Comparison of ENCODE assay signal across 8 cellular contexts in the genomic region with DNA sequence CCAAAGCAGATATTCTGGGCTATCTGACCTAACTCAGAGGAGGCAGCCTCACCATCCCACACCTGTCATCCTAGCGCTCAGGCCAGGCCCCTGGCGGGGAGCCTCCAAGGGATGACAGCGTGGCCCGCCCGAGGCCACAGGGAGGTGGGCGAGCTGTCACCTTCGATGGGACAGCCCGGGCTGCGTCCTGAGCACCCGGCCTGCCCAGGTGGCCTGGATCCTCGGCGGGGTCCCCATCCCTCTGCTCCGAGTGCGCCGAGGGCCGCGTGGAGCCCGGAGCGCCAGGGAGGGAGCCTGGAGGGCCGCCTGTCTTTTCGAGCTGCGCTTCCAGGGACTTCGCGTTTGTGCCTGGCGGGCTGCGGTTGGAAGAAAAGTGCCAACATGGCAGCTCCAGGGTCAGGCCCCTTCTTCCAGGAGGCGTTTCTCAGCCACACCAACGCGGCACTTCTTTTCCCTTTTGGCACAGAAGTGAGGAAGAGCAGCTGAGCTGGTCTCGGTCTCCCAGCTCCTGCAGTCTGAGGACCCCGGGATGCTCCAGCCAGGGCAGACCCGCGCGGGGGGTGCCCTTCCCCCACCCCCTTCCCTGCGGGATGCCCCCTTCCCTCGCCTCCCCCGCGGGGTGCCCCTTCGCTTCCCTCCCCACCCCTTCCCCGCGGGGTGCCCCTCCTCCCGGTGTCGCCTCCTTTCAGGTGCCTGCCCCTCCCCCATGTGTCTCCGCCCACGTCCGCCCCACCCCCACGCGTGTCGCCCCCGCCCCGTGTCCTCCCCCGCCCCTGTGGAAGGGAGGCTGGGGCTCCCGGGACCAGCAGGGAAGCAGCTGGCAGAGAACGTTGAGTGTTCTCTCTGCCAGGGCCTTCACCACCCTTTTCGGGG. TPM values are rescaled to one million over a fixed set of nuclear protein-coding genes. Genes with fewer than 3 reads are reported as not detected.
DNase-seq lines count a peak whose midpoint lies in the region; ATAC-seq and TF ChIP-seq lines count a peak whose summit lies in the region.

No MANE protein-coding gene starts in this region.

- ATAC-seq in HG02943 (IDR thresholded peaks at IDR 0.05; ENCODE audit: low read depth, unreplicated experiment) = peak; percentile 9
- peak; percentile 87 to 91 for ATAC-seq in lower lobe of right lung

- peaks cover 5% of the 10 kb centered on the region for H3K27me3 ChIP-seq in lower lobe of right lung (ENCODE audit: low read depth)

- peaks cover 11% of the 10 kb centered on the region for H3K27me3 Mint-ChIP-seq in dendritic cell treated with granulocyte-macrophage colony-stimulating factor and Interleukin-4, amounts not matched to agents 40 ng/mL and 50 ng/mL, for 4 days

- no peaks in the 10 kb centered on the region for H3K36me3 ChIP-seq in lower lobe of right lung

- H3K4me1 Mint-ChIP-seq in dendritic cell treated with granulocyte-macrophage colony-stimulating factor and Interleukin-4, amounts not matched to agents 40 ng/mL and 50 ng/mL, for 4 days (ENCODE audit: low read depth) = peaks cover 22% of the 10 kb centered on the region

- H3K27ac Mint-ChIP-seq in dendritic cell treated with granulocyte-macrophage colony-stimulating factor and Interleukin-4, amounts not matched to agents 40 ng/mL and 50 ng/mL, for 4 days = peak overlapping the region; percentile 90

- no peaks in the 10 kb centered on the region for H3K9me3 ChIP-seq in lower lobe of right lung

- TF ChIP-seq CTCF in GM10248 (IDR thresholded peaks at IDR 0.05; ENCODE audit: control extremely low read depth, extremely low read depth, low read depth, missing control alignments) (no peak), WI38 (IDR thresholded peaks at IDR 0.05; ENCODE audit: low read depth, low read length) (no peak), lower lobe of right lung (IDR thresholded peaks at IDR 0.05) (no peak)

- DNase-seq in GM10248 (ENCODE audit: extremely low spot score) (peak; percentile 38), lower lobe of right lung (peak; percentile 69), NCI-H1092 (lab: John Stamatoyannopoulos, UW) (no peak), NCI-H187 treated with DMSO at 0.1 percent for 48 hours (lab: John Stamatoyannopoulos, UW) (no peak)
- peak; percentile 36 for DNase-seq in stimulated activated naive CD4-positive, alpha-beta T cell treated with Interleukin-2 at 50 U/mL for 16 hours (lab: John Stamatoyannopoulos, UW)

- no peaks in the 10 kb centered on the region for H3K36me3 Mint-ChIP-seq in dendritic cell treated with granulocyte-macrophage colony-stimulating factor and Interleukin-4, amounts not matched to agents 40 ng/mL and 50 ng/mL, for 4 days (ENCODE audit: low read depth)

- H3K4me1 ChIP-seq in lower lobe of right lung = peaks cover 8% of the 10 kb centered on the region

- CTCF ChIA-PET in GM10248 (lab: Yijun Ruan, JAX) = interaction anchor here (1.2 to 3.8 kb wide), 7 partner anchors 9 to 807 kb away, joined by 3 to 21 read pairs (median 4); no protein-coding TSS in a partner anchor

- POLR2A ChIA-PET in GM10248 (lab: Yijun Ruan, JAX) = no interaction called here

- H3K4me3 Mint-ChIP-seq in dendritic cell treated with granulocyte-macrophage colony-stimulating factor and Interleukin-4, amounts not matched to agents 40 ng/mL and 50 ng/mL, for 4 days = peak overlapping the region; percentile 86

- H3K4me3 ChIP-seq in WI38 (ENCODE audit: low read depth, low read length) (peak overlapping the region; percentile 9; the same call in 1 of the 2 replicates), lower lobe of right lung (peak overlapping the region; percentile 72)

- intact Hi-C loops in dendritic cell treated with granulocyte-macrophage colony-stimulating factor and Interleukin-4, amounts not matched to agents 40 ng/mL and 50 ng/mL, for 4 days (cut with micrococcal nuclease) = loop anchor here (1.0 kb wide), 1 partner anchor 9 kb away; no protein-coding TSS in a partner anchor
- intact Hi-C loops in lower lobe of right lung (cut with DNase I) = no loop called here

- H3K27ac ChIP-seq in lower lobe of right lung = peak overlapping the region; percentile 59

- H3K9me3 Mint-ChIP-seq in dendritic cell treated with granulocyte-macrophage colony-stimulating factor and Interleukin-4, amounts not matched to agents 40 ng/mL and 50 ng/mL, for 4 days = no peaks in the 10 kb centered on the region

RNA-seq across cellular contexts. Expression of gene GJA3, which starts 42.3 kb away (rescaled TPM):
- total RNA-seq in lower lobe of right lung = not detected

Comparison
In these comparisons a context has a peak if more than half of its experiments do, and no peak if none do; other contexts are left out.
1. DNase-seq: peak in GM10248 (single experiment), lower lobe of right lung (single experiment) and stimulated activated naive CD4-positive, alpha-beta T cell treated with Interleukin-2 at 50 U/mL for 16 hours (single experiment); none in NCI-H1092 (single experiment) and NCI-H187 treated with DMSO at 0.1 percent for 48 hours (single experiment).